14 cellular contexts compared by ENCODE assay signal in the genomic region with DNA sequence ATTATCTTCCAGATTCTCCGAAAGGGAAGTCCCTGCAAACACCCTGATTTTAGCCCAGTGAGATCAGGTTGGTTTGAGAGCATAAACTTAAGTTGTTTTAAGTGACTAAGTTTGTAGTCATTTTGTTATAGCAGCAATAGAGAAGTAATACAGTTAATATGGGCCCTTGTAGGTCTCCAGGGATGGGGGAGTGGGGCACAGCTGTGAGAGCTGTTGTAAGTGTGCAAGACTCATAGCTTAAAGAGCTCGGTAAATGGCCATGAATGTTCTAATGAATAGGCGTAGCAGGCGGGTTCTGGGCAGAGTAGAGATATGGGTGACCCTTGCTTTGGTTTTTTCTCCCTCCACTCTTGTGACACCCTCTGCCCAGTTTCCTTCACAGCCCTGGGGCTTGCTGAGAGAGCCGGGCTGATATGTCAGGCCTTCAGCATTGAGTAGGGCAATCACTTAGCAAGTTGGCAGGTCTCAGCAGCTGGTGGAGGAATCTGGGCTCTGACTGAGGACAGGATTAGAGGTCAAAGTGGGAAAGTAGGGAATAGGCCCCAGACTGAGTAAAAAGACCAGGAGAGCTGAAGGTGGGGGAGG. TPM values are rescaled to one million over a fixed set of nuclear protein-coding genes. Genes with fewer than 3 reads are reported as not detected.
DNase-seq lines count a peak whose midpoint lies in the region; ATAC-seq and TF ChIP-seq lines count a peak whose summit lies in the region.
"Had no signal": no experiment of that assay in that cellular context is flagged by ENCODE, and none has a peak within 500 bp of the region (broad histone marks: within the 10 kb centered on the region; RNA-seq: fewer than 3 reads in every experiment).

No MANE protein-coding gene starts in this region.

- H3K4me3 Mint-ChIP-seq in CD8-positive, alpha-beta T cell, result no peak overlapping the region
- H3K4me3 Mint-ChIP-seq in progenitor cell of endocrine pancreas (ENCODE audit: low read depth), result no peak overlapping the region
- no peak overlapping the region for H3K4me3 Mint-ChIP-seq in CD4-positive, alpha-beta memory T cell

- peak overlapping the region; percentile 56 for H3K27ac Mint-ChIP-seq in CD8-positive, alpha-beta T cell
- H3K27ac Mint-ChIP-seq in progenitor cell of endocrine pancreas, result peak overlapping the region; percentile 49
- peak overlapping the region in 2 of 7 donors; percentile 66 to 77 for H3K27ac Mint-ChIP-seq in CD4-positive, alpha-beta memory T cell

- no peak overlapping the region for H3K4me3 ChIP-seq in CD8-positive, alpha-beta T cell (ENCODE audit: low read depth, low read length)
- no peak overlapping the region for H3K4me3 ChIP-seq in foreskin fibroblast (ENCODE audit: low read depth in 1 of 2, low read length in 2 of 2)
- no peak overlapping the region for H3K4me3 ChIP-seq in CD4-positive, alpha-beta memory T cell (ENCODE audit: low read length in 2 of 2)
- no peak overlapping the region for H3K4me3 ChIP-seq in ovary
- H3K4me3 ChIP-seq: breast epithelium had no signal

- H3K36me3 ChIP-seq in CD8-positive, alpha-beta T cell (ENCODE audit: insufficient read depth, low read length), result no peaks in the 10 kb centered on the region
- no peaks in the 10 kb centered on the region for H3K36me3 ChIP-seq in CD4-positive, alpha-beta memory T cell (ENCODE audit: insufficient read depth, low read length)
- H3K36me3 ChIP-seq in ovary, result no peaks in the 10 kb centered on the region
- H3K36me3 ChIP-seq: breast epithelium had no signal

- no peak overlapping the region for H3K27ac ChIP-seq in CD8-positive, alpha-beta T cell (ENCODE audit: low read depth, low read length)
- peak overlapping the region; percentile 20; the same call in 1 of the 2 replicates for H3K27ac ChIP-seq in VCaP
- H3K27ac ChIP-seq in CD4-positive, alpha-beta memory T cell (ENCODE audit: low read depth, low read length), result no peak overlapping the region
- peak overlapping the region in 1 of 2 donors; percentile 55 for H3K27ac ChIP-seq in ovary
- H3K27ac ChIP-seq: parathyroid adenoma had no signal

- no peak for TF ChIP-seq CTCF in CD8-positive, alpha-beta T cell (IDR thresholded peaks at IDR 0.05)
- TF ChIP-seq CTCF in VCaP (conservative IDR thresholded peaks at IDR 0.05), result no peak
- TF ChIP-seq CTCF in progenitor cell of endocrine pancreas (IDR thresholded peaks at IDR 0.05; ENCODE audit: unreplicated experiment), result no peak
- TF ChIP-seq CTCF in foreskin fibroblast (IDR thresholded peaks at IDR 0.05; ENCODE audit: low read depth, low read length), result no peak
- no peak for TF ChIP-seq CTCF in ovary (IDR thresholded peaks at IDR 0.05)

- H3K27me3 Mint-ChIP-seq in CD8-positive, alpha-beta T cell (ENCODE audit: low read depth), result no peaks in the 10 kb centered on the region
- H3K27me3 Mint-ChIP-seq in progenitor cell of endocrine pancreas, result no peaks in the 10 kb centered on the region
- H3K27me3 Mint-ChIP-seq in CD4-positive, alpha-beta memory T cell, result no peaks in the 10 kb centered on the region

- intact Hi-C loops in CD8-positive, alpha-beta T cell (cut with DNase I, micrococcal nuclease), result loop anchor here in 1 of 2 experiments (5.0 kb wide), 1 partner anchor 37 kb away; no protein-coding TSS in a partner anchor
- intact Hi-C loops in Right ventricle myocardium superior (cut with DNase I), result no loop called here
- intact Hi-C loops in CD4-positive, alpha-beta memory T cell (cut with micrococcal nuclease), result no loop called here
- intact Hi-C loops in ovary (cut with DNase I), result no loop called here

- no peaks in the 10 kb centered on the region for H3K27me3 ChIP-seq in CD8-positive, alpha-beta T cell (ENCODE audit: insufficient read depth, low read length)
- no peaks in the 10 kb centered on the region for H3K27me3 ChIP-seq in CD4-positive, alpha-beta memory T cell (ENCODE audit: insufficient read depth, low read length)
- no peaks in the 10 kb centered on the region for H3K27me3 ChIP-seq in ovary
- H3K27me3 ChIP-seq: breast epithelium had no signal

- H3K4me1 ChIP-seq in CD8-positive, alpha-beta T cell (ENCODE audit: insufficient read depth, low read length), result peaks cover 53% of the 10 kb centered on the region
- peaks cover 25% of the 10 kb centered on the region for H3K4me1 ChIP-seq in CD4-positive, alpha-beta memory T cell (ENCODE audit: insufficient read depth, low read length)
- peaks cover 9% of the 10 kb centered on the region for H3K4me1 ChIP-seq in ovary (ENCODE audit: insufficient read depth)
- H3K4me1 ChIP-seq: parathyroid adenoma had no signal

- H3K4me1 Mint-ChIP-seq in CD8-positive, alpha-beta T cell (ENCODE audit: low read depth), result peaks cover 55% of the 10 kb centered on the region
- H3K4me1 Mint-ChIP-seq in progenitor cell of endocrine pancreas (ENCODE audit: low read depth), result peaks cover 30% of the 10 kb centered on the region
- peaks cover 13 to 27% (median 20%) of the 10 kb centered on the region in 4 donors for H3K4me1 Mint-ChIP-seq in CD4-positive, alpha-beta memory T cell

- POLR2A ChIA-PET in CD8-positive, alpha-beta T cell (lab: Charles Lee), result interaction anchor here (1.1 to 3.8 kb wide), 5 partner anchors 12 to 26 kb away, joined by 3 to 20 read pairs (median 5); no protein-coding TSS in a partner anchor
- POLR2A ChIA-PET in CD4-positive, alpha-beta memory T cell (lab: Charles Lee; ENCODE audit: partially characterized antibody), result interaction anchor here (0.9 to 8.4 kb wide), 5 partner anchors 18 to 59 kb away, joined by 3 to 111 read pairs (median 3); partner anchors contain the start of gene ID3

- TF ChIP-seq POLR2A in ovary (IDR thresholded peaks at IDR 0.05), result no peak

- no peaks in the 10 kb centered on the region for H3K9me3 ChIP-seq in CD8-positive, alpha-beta T cell (ENCODE audit: low read length)
- H3K9me3 ChIP-seq in CD4-positive, alpha-beta memory T cell (ENCODE audit: control insufficient read depth in 1 of 2, low read length in 2 of 2), result no peaks in the 10 kb centered on the region
- H3K9me3 ChIP-seq in ovary, result no peaks in the 10 kb centered on the region
- H3K9me3 ChIP-seq: breast epithelium had no signal

- no peak for TF ChIP-seq EP300 in ovary (IDR thresholded peaks at IDR 0.05)

- no peaks in the 10 kb centered on the region for H3K9me3 Mint-ChIP-seq in CD8-positive, alpha-beta T cell
- no peaks in the 10 kb centered on the region for H3K9me3 Mint-ChIP-seq in progenitor cell of endocrine pancreas (ENCODE audit: low read depth)
- H3K9me3 Mint-ChIP-seq in CD4-positive, alpha-beta memory T cell, result no peaks in the 10 kb centered on the region

- no peak for ATAC-seq in CD8-positive, alpha-beta T cell
- ATAC-seq in Right ventricle myocardium superior (ENCODE audit: poor library complexity), result peak; percentile 62

- CTCF ChIA-PET in CD8-positive, alpha-beta T cell (lab: Charles Lee), result interaction anchor here (0.9 to 8.5 kb wide), 4 partner anchors 20 to 61 kb away, joined by 3 to 84 read pairs (median 4); no protein-coding TSS in a partner anchor
- CTCF ChIA-PET in CD4-positive, alpha-beta memory T cell (lab: Charles Lee; ENCODE audit: partially characterized antibody), result no interaction called here

- WGBS in ovary, 3 donors, result 69 to 86% (median 72%) methylated on average over 5 of the region's 5 CpGs

- DNase-seq in CD8-positive, alpha-beta T cell, result no peak
- DNase-seq in Right ventricle myocardium superior (no peak), progenitor cell of endocrine pancreas (ENCODE audit: low spot score, unreplicated experiment) (no peak), NCI-H2196 (lab: John Stamatoyannopoulos, UW; ENCODE audit: unreplicated experiment) (no peak), foreskin fibroblast (no peak), ovary (no peak)
- no peak for DNase-seq in CD4-positive, alpha-beta memory T cell
- DNase-seq: activated CD4-positive, CD25-positive, alpha-beta regulatory T cell treated with anti-CD3 and anti-CD28 coated beads, Interleukin-2, amount 50 U/mL, for 72 hours; NCI-H1694; NCI-H774; stimulated activated CD4-positive, alpha-beta T cell treated with anti-CD3 and anti-CD28 coated beads, Interleukin-4, amount 100 ng/mL, for 24 hours had no signal

- H3K36me3 Mint-ChIP-seq in CD8-positive, alpha-beta T cell, result no peaks in the 10 kb centered on the region
- no peaks in the 10 kb centered on the region for H3K36me3 Mint-ChIP-seq in progenitor cell of endocrine pancreas (ENCODE audit: insufficient read depth)
- no peaks in the 10 kb centered on the region for H3K36me3 Mint-ChIP-seq in CD4-positive, alpha-beta memory T cell

RNA-seq across cellular contexts. Expression of gene ID3, which starts 16.0 kb away (rescaled TPM):
- total RNA-seq in CD8-positive, alpha-beta T cell, result 10 to 100 TPM; 44.2 to 48.1 TPM
- 73.0 TPM for total RNA-seq in Right ventricle myocardium superior
- total RNA-seq in progenitor cell of endocrine pancreas, result 420 and 434 TPM in 2 replicates
- total RNA-seq in CD4-positive, alpha-beta memory T cell, result 10 to 100 TPM; 89.6 to 98.0 TPM
- polyA plus RNA-seq in CD4-positive, alpha-beta memory T cell, result 10 to 100 TPM in 1 of 2 donors, 1 to 10 TPM in 1; 8.9 to 20.1 TPM
- 100 to 1,000 TPM in 4 of 7 donors, 10 to 100 TPM in 3; 44.1 to 274 (median 143) TPM for total RNA-seq in ovary
- polyA plus RNA-seq in ovary, result 100 to 1,000 TPM in 1 of 2 donors, 10 to 100 TPM in 1; 37.9 to 257 TPM

RNA-seq across cellular contexts. Expression of gene E2F2, which starts 44.3 kb away (rescaled TPM):
- total RNA-seq in CD8-positive, alpha-beta T cell, result under 1 TPM; 0.19 to 0.38 TPM
- total RNA-seq in Right ventricle myocardium superior (0.35 TPM), progenitor cell of endocrine pancreas (7.8 and 9.7 TPM in 2 replicates), ovary (1 to 10 TPM in 1 of 7 donors, under 1 TPM in 4, not detected in 2; under 0.01 to 1.1 (median 0.23) TPM)
- total RNA-seq in CD4-positive, alpha-beta memory T cell, result 1 to 10 TPM; 1.1 to 1.2 TPM
- 1 to 10 TPM in 1 of 2 donors, under 1 TPM in 1; 0.69 to 1.1 TPM for polyA plus RNA-seq in CD4-positive, alpha-beta memory T cell
- polyA plus RNA-seq in ovary, result under 1 TPM; 0.08 to 0.13 TPM
